In the genomic region with DNA sequence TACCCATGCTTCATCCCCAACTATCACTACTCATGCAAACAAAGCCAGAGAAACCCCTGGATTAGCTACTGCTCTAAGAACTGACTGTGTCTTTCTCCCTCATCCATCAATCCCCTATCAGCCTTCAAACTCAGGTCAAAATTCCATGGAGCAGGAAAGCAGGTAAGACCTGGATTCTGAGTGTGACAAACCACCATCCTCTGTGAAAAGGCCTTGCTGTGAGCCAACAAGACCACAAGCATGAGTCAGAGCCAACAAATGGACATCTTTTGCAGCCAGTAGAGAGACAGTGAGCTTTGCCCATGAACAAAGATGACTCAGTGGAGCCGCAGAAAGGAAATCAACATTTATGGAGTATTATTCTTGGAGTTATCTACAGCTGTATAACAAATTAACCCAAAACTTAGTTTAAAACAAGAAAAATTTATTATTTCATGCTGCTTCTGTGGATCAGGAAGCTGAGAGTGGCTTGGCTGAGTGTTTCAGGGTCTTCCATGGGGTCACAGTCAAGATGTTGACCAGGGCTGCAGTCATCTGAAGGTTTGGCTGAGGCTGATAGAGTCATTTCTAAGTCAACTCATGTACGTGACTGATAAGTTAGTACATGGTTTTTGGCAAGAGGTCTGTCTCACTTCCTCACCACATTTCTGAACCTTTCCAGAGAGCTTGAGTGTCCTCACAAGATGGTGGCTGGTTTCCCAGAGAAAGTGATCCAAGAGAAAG, we compare ENCODE assay signal across 1 cellular context.
TF ChIP-seq lines count a peak whose summit lies in the region.

No MANE protein-coding gene starts in this region.

TF ChIP-seq in A549, 52 proteins besides CTCF, POLR2A, EP300 and RAD21 (continued from another document):
- TF ChIP-seq, protein P1, sequence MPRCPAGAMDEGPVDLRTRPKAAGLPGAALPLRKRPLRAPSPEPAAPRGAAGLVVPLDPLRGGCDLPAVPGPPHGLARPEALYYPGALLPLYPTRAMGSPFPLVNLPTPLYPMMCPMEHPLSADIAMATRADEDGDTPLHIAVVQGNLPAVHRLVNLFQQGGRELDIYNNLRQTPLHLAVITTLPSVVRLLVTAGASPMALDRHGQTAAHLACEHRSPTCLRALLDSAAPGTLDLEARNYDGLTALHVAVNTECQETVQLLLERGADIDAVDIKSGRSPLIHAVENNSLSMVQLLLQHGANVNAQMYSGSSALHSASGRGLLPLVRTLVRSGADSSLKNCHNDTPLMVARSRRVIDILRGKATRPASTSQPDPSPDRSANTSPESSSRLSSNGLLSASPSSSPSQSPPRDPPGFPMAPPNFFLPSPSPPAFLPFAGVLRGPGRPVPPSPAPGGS (IDR thresholded peaks at IDR 0.05), result no peak
- no peak; the same call in 1 of the 2 replicates for TF ChIP-seq FOXS1 (CRISPR knock-in tag; IDR thresholded peaks at IDR 0.05)
- TF ChIP-seq GATA3 (IDR thresholded peaks at IDR 0.05; ENCODE audit: borderline replicate concordance), result peak; percentile 44; the same call in 1 of the 2 replicates
